In genomic region chrX:40845331-40845911, GRCh38 we compare ENCODE assay signal across 1 cellular context.
TF ChIP-seq lines count a peak whose summit lies in the region.

No MANE protein-coding gene starts in this region.

TF ChIP-seq in HepG2, 621 proteins besides CTCF, POLR2A, EP300 and RAD21 (continued from another document):
- TF ChIP-seq, protein P1, sequence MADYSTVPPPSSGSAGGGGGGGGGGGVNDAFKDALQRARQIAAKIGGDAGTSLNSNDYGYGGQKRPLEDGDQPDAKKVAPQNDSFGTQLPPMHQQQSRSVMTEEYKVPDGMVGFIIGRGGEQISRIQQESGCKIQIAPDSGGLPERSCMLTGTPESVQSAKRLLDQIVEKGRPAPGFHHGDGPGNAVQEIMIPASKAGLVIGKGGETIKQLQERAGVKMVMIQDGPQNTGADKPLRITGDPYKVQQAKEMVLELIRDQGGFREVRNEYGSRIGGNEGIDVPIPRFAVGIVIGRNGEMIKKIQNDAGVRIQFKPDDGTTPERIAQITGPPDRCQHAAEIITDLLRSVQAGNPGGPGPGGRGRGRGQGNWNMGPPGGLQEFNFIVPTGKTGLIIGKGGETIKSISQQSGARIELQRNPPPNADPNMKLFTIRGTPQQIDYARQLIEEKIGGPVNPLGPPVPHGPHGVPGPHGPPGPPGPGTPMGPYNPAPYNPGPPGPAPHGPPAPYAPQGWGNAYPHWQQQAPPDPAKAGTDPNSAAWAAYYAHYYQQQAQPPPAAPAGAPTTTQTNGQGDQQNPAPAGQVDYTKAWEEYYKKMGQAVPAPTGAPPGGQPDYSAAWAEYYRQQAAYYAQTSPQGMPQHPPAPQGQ (CRISPR knock-in tag; IDR thresholded peaks at IDR 0.05; ENCODE audit: borderline replicate concordance) = no peak
- TF ChIP-seq MBD4 (IDR thresholded peaks at IDR 0.05; ENCODE audit: borderline replicate concordance, low read length) (no peak), ETV5 (CRISPR knock-in tag; IDR thresholded peaks at IDR 0.05; ENCODE audit: borderline replicate concordance) (no peak), RAD51 (IDR thresholded peaks at IDR 0.05; ENCODE audit: borderline replicate concordance) (no peak), ELF1 (CRISPR knock-in tag; IDR thresholded peaks at IDR 0.05) (no peak), MTF2 (CRISPR knock-in tag; IDR thresholded peaks at IDR 0.05; ENCODE audit: borderline replicate concordance) (no peak), POGZ (CRISPR knock-in tag; IDR thresholded peaks at IDR 0.05) (no peak), SALL2 (CRISPR knock-in tag; IDR thresholded peaks at IDR 0.05) (no peak), ZNF251 (CRISPR knock-in tag; IDR thresholded peaks at IDR 0.05) (no peak), ZNF746 (CRISPR knock-in tag; IDR thresholded peaks at IDR 0.05) (no peak), BCL6 (CRISPR knock-in tag; IDR thresholded peaks at IDR 0.05) (no peak)
- TF ChIP-seq, protein P2, sequence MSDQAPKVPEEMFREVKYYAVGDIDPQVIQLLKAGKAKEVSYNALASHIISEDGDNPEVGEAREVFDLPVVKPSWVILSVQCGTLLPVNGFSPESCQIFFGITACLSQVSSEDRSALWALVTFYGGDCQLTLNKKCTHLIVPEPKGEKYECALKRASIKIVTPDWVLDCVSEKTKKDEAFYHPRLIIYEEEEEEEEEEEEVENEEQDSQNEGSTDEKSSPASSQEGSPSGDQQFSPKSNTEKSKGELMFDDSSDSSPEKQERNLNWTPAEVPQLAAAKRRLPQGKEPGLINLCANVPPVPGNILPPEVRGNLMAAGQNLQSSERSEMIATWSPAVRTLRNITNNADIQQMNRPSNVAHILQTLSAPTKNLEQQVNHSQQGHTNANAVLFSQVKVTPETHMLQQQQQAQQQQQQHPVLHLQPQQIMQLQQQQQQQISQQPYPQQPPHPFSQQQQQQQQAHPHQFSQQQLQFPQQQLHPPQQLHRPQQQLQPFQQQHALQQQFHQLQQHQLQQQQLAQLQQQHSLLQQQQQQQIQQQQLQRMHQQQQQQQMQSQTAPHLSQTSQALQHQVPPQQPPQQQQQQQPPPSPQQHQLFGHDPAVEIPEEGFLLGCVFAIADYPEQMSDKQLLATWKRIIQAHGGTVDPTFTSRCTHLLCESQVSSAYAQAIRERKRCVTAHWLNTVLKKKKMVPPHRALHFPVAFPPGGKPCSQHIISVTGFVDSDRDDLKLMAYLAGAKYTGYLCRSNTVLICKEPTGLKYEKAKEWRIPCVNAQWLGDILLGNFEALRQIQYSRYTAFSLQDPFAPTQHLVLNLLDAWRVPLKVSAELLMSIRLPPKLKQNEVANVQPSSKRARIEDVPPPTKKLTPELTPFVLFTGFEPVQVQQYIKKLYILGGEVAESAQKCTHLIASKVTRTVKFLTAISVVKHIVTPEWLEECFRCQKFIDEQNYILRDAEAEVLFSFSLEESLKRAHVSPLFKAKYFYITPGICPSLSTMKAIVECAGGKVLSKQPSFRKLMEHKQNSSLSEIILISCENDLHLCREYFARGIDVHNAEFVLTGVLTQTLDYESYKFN (CRISPR knock-in tag; conservative IDR thresholded peaks at IDR 0.05) = no peak
